ENCODE assay signal across 25 cellular contexts in genomic region chr3:36302110-36302509, GRCh38.
"Had no signal": no experiment of that assay in that cellular context is flagged by ENCODE, and none has a peak within 500 bp of the region (broad histone marks: within the 10 kb centered on the region; RNA-seq: fewer than 3 reads in every experiment).

No MANE protein-coding gene starts in this region.

- H3K9me3 ChIP-seq: left ventricle myocardium inferior, ovary, prostate gland, testis, thyroid gland, transverse colon, upper lobe of left lung, vagina had no signal

- DNase-seq: islet precursor cell; left ventricle myocardium inferior; mesendoderm; naive B cell; natural killer cell; nephron progenitor cell; ovary; posterior cingulate gyrus; retina; right cardiac atrium; stimulated activated CD4-positive, alpha-beta T cell treated with anti-CD3 and anti-CD28 coated beads, Interleukin-12 subunit alpha, Interleukin-12 subunit beta, amount 100 ng/mL, for 4 hours; stimulated activated CD4-positive, alpha-beta T cell treated with anti-CD3 and anti-CD28 coated beads, Interleukin-15, amount 100 ng/mL, for 24 hours; stimulated activated CD4-positive, alpha-beta T cell treated with anti-CD3 and anti-CD28 coated beads, Interleukin-2, amount 100 ng/mL, for 24 hours; stimulated activated CD4-positive, alpha-beta T cell treated with anti-CD3 and anti-CD28 coated beads, Interleukin-4, amount 100 ng/mL, for 1 hour; stimulated activated naive B cell treated with anti-CD40 and anti-IgM and Interleukin-4, amounts not matched to agents 10 μg/mL and 1 μg/mL and 100 μg/mL, for 72 hours; stimulated activated naive CD8-positive, alpha-beta T cell treated with anti-CD3 and anti-CD28 coated beads, Interleukin-15, Interleukin-2, amounts not matched to agents 100 U/mL and 50 U/mL, for 24 hours; stomach; testis; thyroid gland; transverse colon; upper lobe of left lung had no signal

- H3K4me3 ChIP-seq: left ventricle myocardium inferior, lung, ovary, prostate gland, skin epidermis, stomach, testis, thyroid gland, transverse colon, upper lobe of left lung, vagina had no signal

- H3K27me3 ChIP-seq: ovary, stomach, testis, thyroid gland, transverse colon, upper lobe of left lung, vagina had no signal

- H3K4me1 ChIP-seq: prostate gland, stomach, testis, thyroid gland, transverse colon, vagina had no signal

- H3K36me3 ChIP-seq: left ventricle myocardium inferior, ovary, prostate gland, stomach, thyroid gland, transverse colon, upper lobe of left lung, vagina had no signal

- H3K27ac ChIP-seq: left ventricle myocardium inferior, ovary, prostate gland, skin epidermis, stomach, testis, thyroid gland, transverse colon, upper lobe of left lung, vagina had no signal
